ENCODE assay signal across 8 cellular contexts in genomic region chr9:75238311-75238976, GRCh38.
A peak's percentile ranks its signal among the peaks of the same experiment; 100 is the strongest.
DNase-seq lines count a peak whose midpoint lies in the region; ATAC-seq, FAIRE-seq and TF ChIP-seq lines count a peak whose summit lies in the region.

No MANE protein-coding gene starts in this region.

- no peak for FAIRE-seq in D721Med (lab: Jason Lieb, UNC)

- H3K4me3 Mint-ChIP-seq in activated CD4-positive, alpha-beta memory T cell treated with anti-CD3 and anti-CD28 coated beads, Interleukin-2, amount 10 ng/mL, durations not matched to agents 7 days and 5 days: no peak overlapping the region
- H3K4me3 Mint-ChIP-seq in progenitor cell of endocrine pancreas (ENCODE audit: low read depth): no peak overlapping the region

- POLR2A ChIA-PET in activated CD4-positive, alpha-beta memory T cell treated with anti-CD3 and anti-CD28 coated beads, Interleukin-2, amount 10 ng/mL, durations not matched to agents 7 days and 5 days (lab: Charles Lee): no interaction called here

- ATAC-seq in GM18873 (IDR thresholded peaks at IDR 0.05; ENCODE audit: low FRiP score, unreplicated experiment) (peak; percentile 88), HG03039 (IDR thresholded peaks at IDR 0.05; ENCODE audit: unreplicated experiment) (peak; percentile 94)

- H3K27ac Mint-ChIP-seq in activated CD4-positive, alpha-beta memory T cell treated with anti-CD3 and anti-CD28 coated beads, Interleukin-2, amount 10 ng/mL, durations not matched to agents 7 days and 5 days: no peak overlapping the region
- H3K27ac Mint-ChIP-seq in progenitor cell of endocrine pancreas: no peak overlapping the region

- H3K36me3 Mint-ChIP-seq in activated CD4-positive, alpha-beta memory T cell treated with anti-CD3 and anti-CD28 coated beads, Interleukin-2, amount 10 ng/mL, durations not matched to agents 7 days and 5 days (ENCODE audit: low read depth): peaks cover 7% of the 10 kb centered on the region
- H3K36me3 Mint-ChIP-seq in progenitor cell of endocrine pancreas (ENCODE audit: insufficient read depth): no peaks in the 10 kb centered on the region

- TF ChIP-seq CTCF in D721Med (IDR thresholded peaks at IDR 0.05; ENCODE audit: insufficient read depth, missing control alignments): peak; percentile 50
- TF ChIP-seq CTCF in progenitor cell of endocrine pancreas (IDR thresholded peaks at IDR 0.05; ENCODE audit: unreplicated experiment): peak; percentile 71

- no peaks in the 10 kb centered on the region for H3K4me1 Mint-ChIP-seq in activated CD4-positive, alpha-beta memory T cell treated with anti-CD3 and anti-CD28 coated beads, Interleukin-2, amount 10 ng/mL, durations not matched to agents 7 days and 5 days
- H3K4me1 Mint-ChIP-seq in progenitor cell of endocrine pancreas (ENCODE audit: low read depth): no peaks in the 10 kb centered on the region

- H3K27me3 Mint-ChIP-seq in activated CD4-positive, alpha-beta memory T cell treated with anti-CD3 and anti-CD28 coated beads, Interleukin-2, amount 10 ng/mL, durations not matched to agents 7 days and 5 days: no peaks in the 10 kb centered on the region
- peaks cover 3% of the 10 kb centered on the region for H3K27me3 Mint-ChIP-seq in progenitor cell of endocrine pancreas

- DNase-seq in D721Med (ENCODE audit: insufficient read length, low spot score) (peak; percentile 20), NCI-H446 (lab: John Stamatoyannopoulos, UW) (peak; percentile 48 to 71), fibroblast of the conjunctiva (ENCODE audit: low read depth) (peak; percentile 20), progenitor cell of endocrine pancreas (ENCODE audit: low spot score, unreplicated experiment) (peak; percentile 36), middle frontal gyrus (ENCODE audit: extremely low spot score, low spot score) (no peak)
- peak; percentile 49 for DNase-seq in activated CD4-positive, alpha-beta memory T cell treated with anti-CD3 and anti-CD28 coated beads, Interleukin-2, amount 10 ng/mL, durations not matched to agents 7 days and 5 days

- CTCF ChIA-PET in activated CD4-positive, alpha-beta memory T cell treated with anti-CD3 and anti-CD28 coated beads, Interleukin-2, amount 10 ng/mL, durations not matched to agents 7 days and 5 days (lab: Charles Lee): interaction anchor here (0.5 to 4.0 kb wide), 12 partner anchors 24 to 588 kb away, joined by 3 to 15 read pairs (median 4); partner anchors contain the start of gene CARNMT1

- peaks cover 10% of the 10 kb centered on the region for H3K9me3 Mint-ChIP-seq in activated CD4-positive, alpha-beta memory T cell treated with anti-CD3 and anti-CD28 coated beads, Interleukin-2, amount 10 ng/mL, durations not matched to agents 7 days and 5 days
- peaks cover 4% of the 10 kb centered on the region for H3K9me3 Mint-ChIP-seq in progenitor cell of endocrine pancreas (ENCODE audit: low read depth)
